Comparison of ENCODE assay signal across 1 cellular context in genomic region chr6:34331361-34332050, GRCh38.
TF ChIP-seq lines count a peak whose summit lies in the region.

No MANE protein-coding gene starts in this region.

TF ChIP-seq in IMR-90, 13 proteins besides CTCF, POLR2A, EP300 and RAD21 (continued from another document):
- TF ChIP-seq ELK1 (IDR thresholded peaks at IDR 0.05; ENCODE audit: borderline replicate concordance, low read depth, low read length) (no peak), NFE2L2 (IDR thresholded peaks at IDR 0.05; ENCODE audit: low read depth, low read length) (no peak), RFX5 (IDR thresholded peaks at IDR 0.05; ENCODE audit: low read depth, low read length) (no peak), SMC3 (IDR thresholded peaks at IDR 0.05; ENCODE audit: low read depth, low read length) (no peak), MAZ (IDR thresholded peaks at IDR 0.05; ENCODE audit: borderline replicate concordance, low read depth, low read length) (no peak), BHLHE40 (IDR thresholded peaks at IDR 0.05; ENCODE audit: low read depth, low read length) (no peak), USF2 (IDR thresholded peaks at IDR 0.05; ENCODE audit: low read depth, low read length) (no peak), MAFK (IDR thresholded peaks at IDR 0.05; ENCODE audit: low read depth, low read length) (no peak), RCOR1 (IDR thresholded peaks at IDR 0.05; ENCODE audit: insufficient replicate concordance, low read length) (no peak), CHD1 (IDR thresholded peaks at IDR 0.05; ENCODE audit: low read depth, low read length) (no peak), FOS (IDR thresholded peaks at IDR 0.05; ENCODE audit: low read depth, low read length) (no peak), MXI1 (IDR thresholded peaks at IDR 0.05; ENCODE audit: borderline replicate concordance, low read depth, low read length) (no peak)
